Comparison of ENCODE assay signal across 17 cellular contexts in genomic region chrX:97000682-97001393, GRCh38.
"Had no signal": no experiment of that assay in that cellular context is flagged by ENCODE, and none has a peak within 500 bp of the region (broad histone marks: within the 10 kb centered on the region; RNA-seq: fewer than 3 reads in every experiment).

No MANE protein-coding gene starts in this region.

- H3K4me1 Mint-ChIP-seq: neural crest cell; stimulated activated naive CD8-positive, alpha-beta T cell treated with anti-CD3 and anti-CD28 coated beads, Interleukin-15, amount 100 ng/mL, for 72 hours had no signal

- H3K27ac Mint-ChIP-seq: dendritic cell treated with granulocyte-macrophage colony-stimulating factor and Interleukin-4, amounts not matched to agents 40 ng/mL and 50 ng/mL, for 4 days; natural killer cell treated with Interleukin-12 subunit alpha and Interleukin-12 subunit beta and Interleukin-15 and Interleukin-18, amount 100 ng/mL, for 72 hours; stimulated activated naive CD8-positive, alpha-beta T cell treated with anti-CD3 and anti-CD28 coated beads, Interleukin-15, amount 100 ng/mL, for 72 hours had no signal

- H3K27me3 Mint-ChIP-seq: dendritic cell treated with granulocyte-macrophage colony-stimulating factor and Interleukin-4, amounts not matched to agents 40 ng/mL and 50 ng/mL, for 4 days; natural killer cell treated with Interleukin-12 subunit alpha and Interleukin-12 subunit beta and Interleukin-15 and Interleukin-18, amount 100 ng/mL, for 72 hours; stimulated activated naive CD8-positive, alpha-beta T cell treated with anti-CD3 and anti-CD28 coated beads, Interleukin-15, amount 100 ng/mL, for 72 hours had no signal

- H3K9me3 Mint-ChIP-seq: dendritic cell treated with granulocyte-macrophage colony-stimulating factor and Interleukin-4, amounts not matched to agents 40 ng/mL and 50 ng/mL, for 4 days; natural killer cell treated with Interleukin-12 subunit alpha and Interleukin-12 subunit beta and Interleukin-15 and Interleukin-18, amount 100 ng/mL, for 72 hours; stimulated activated naive CD8-positive, alpha-beta T cell treated with anti-CD3 and anti-CD28 coated beads, Interleukin-15, amount 100 ng/mL, for 72 hours had no signal

- H3K4me3 Mint-ChIP-seq: dendritic cell treated with granulocyte-macrophage colony-stimulating factor and Interleukin-4, amounts not matched to agents 40 ng/mL and 50 ng/mL, for 4 days; natural killer cell treated with Interleukin-12 subunit alpha and Interleukin-12 subunit beta and Interleukin-15 and Interleukin-18, amount 100 ng/mL, for 72 hours; neural crest cell; stimulated activated naive CD8-positive, alpha-beta T cell treated with anti-CD3 and anti-CD28 coated beads, Interleukin-15, amount 100 ng/mL, for 72 hours had no signal

- H3K36me3 Mint-ChIP-seq: natural killer cell treated with Interleukin-12 subunit alpha and Interleukin-12 subunit beta and Interleukin-15 and Interleukin-18, amount 100 ng/mL, for 72 hours had no signal

- ATAC-seq: left ventricle myocardium superior; lower lobe of right lung; natural killer cell treated with Interleukin-12 subunit alpha and Interleukin-12 subunit beta and Interleukin-15 and Interleukin-18, amount 100 ng/mL, for 72 hours; pancreas; right lobe of liver; stimulated activated naive CD8-positive, alpha-beta T cell treated with anti-CD3 and anti-CD28 coated beads, Interleukin-15, amount 100 ng/mL, for 72 hours; upper lobe of right lung had no signal

- DNase-seq: colonic mucosa; effector memory CD4-positive, alpha-beta T cell; erythroblast; left ventricle myocardium superior; lower lobe of right lung; pancreas; right lobe of liver; small intestine; stimulated activated CD4-positive, alpha-beta T cell treated with anti-CD3 and anti-CD28 coated beads, Interleukin-15, amount 100 ng/mL, for 24 hours; stimulated activated CD4-positive, alpha-beta T cell treated with anti-CD3 and anti-CD28 coated beads, Interleukin-2, amount 100 ng/mL, for 48 hours; stimulated activated naive CD4-positive, alpha-beta T cell; stimulated activated naive CD8-positive, alpha-beta T cell treated with anti-CD3 and anti-CD28 coated beads, Interleukin-15, amount 100 ng/mL, for 72 hours; transverse colon; upper lobe of right lung had no signal
